In genomic region chr2:45833968-45834344, GRCh38 we compare ENCODE assay signal across 10 cellular contexts.
DNase-seq lines count a peak whose midpoint lies in the region; ATAC-seq, FAIRE-seq and TF ChIP-seq lines count a peak whose summit lies in the region.
"Had no signal": no experiment of that assay in that cellular context is flagged by ENCODE, and none has a peak within 500 bp of the region (broad histone marks: within the 10 kb centered on the region; RNA-seq: fewer than 3 reads in every experiment).

No MANE protein-coding gene starts in this region.

- intact Hi-C loops in HepG2 (cut with micrococcal nuclease; ENCODE audit: unreplicated experiment), result no loop called here

- POLR2A ChIA-PET in HepG2 (lab: Yijun Ruan, JAX), result no interaction called here

- CTCF ChIA-PET in HepG2 (lab: Yijun Ruan, JAX; ENCODE audit: low intra/inter-chr PET ratio, low total read pairs), result no interaction called here
- CTCF ChIA-PET in activated naive CD4-positive, alpha-beta T cell treated with anti-CD3 and anti-CD28 coated beads, Interleukin-2, amount 10 ng/mL, durations not matched to agents 7 days and 5 days (lab: Charles Lee), result interaction anchor here (0.9 to 1.7 kb wide), 3 partner anchors 9 to 200 kb away, joined by 4 to 5 read pairs (median 4); no protein-coding TSS in a partner anchor

- TF ChIP-seq EP300 in HepG2 (IDR thresholded peaks at IDR 0.05; ENCODE audit: low read depth in 2 of 2, low read length in 2 of 2) (no peak), HepG2 (CRISPR knock-in tag; IDR thresholded peaks at IDR 0.05; ENCODE audit: borderline replicate concordance) (no peak)

- no peaks in the 10 kb centered on the region for H3K4me1 ChIP-seq in HepG2 (ENCODE audit: insufficient read depth, low read length)

- H3K79me2 ChIP-seq in HepG2 (ENCODE audit: insufficient read depth, low read length), result no peaks in the 10 kb centered on the region

- peaks cover 55 to 75% (median 73%) of the 10 kb centered on the region in 3 donors for H3K4me1 Mint-ChIP-seq in naive B cell
- H3K4me1 Mint-ChIP-seq in activated naive CD4-positive, alpha-beta T cell treated with anti-CD3 and anti-CD28 coated beads, Interleukin-2, amount 10 ng/mL, durations not matched to agents 7 days and 5 days, result peaks cover 5% of the 10 kb centered on the region

- H3K27ac ChIP-seq in HepG2 (ENCODE audit: extremely low read length, insufficient read depth, low read length), result no peak overlapping the region

- no peak for TF ChIP-seq RAD21 in HepG2 (CRISPR knock-in tag; IDR thresholded peaks at IDR 0.05)

- BruUV-seq in HepG2 (replicated peaks; lab: Mats Ljungman, UMichigan), result no TSS peak

- no peaks in the 10 kb centered on the region for H4K20me1 ChIP-seq in HepG2 (ENCODE audit: insufficient read depth, low read length)

- no peak overlapping the region for H3K9ac ChIP-seq in HepG2 (ENCODE audit: insufficient read depth, low read depth, low read length)

- DNase-seq in KG1 (lab: John Stamatoyannopoulos, UW) (peak; percentile 29), naive B cell (peak; percentile 50), HepG2 (ENCODE audit: low spot score) (no peak), medulla oblongata (ENCODE audit: extremely low spot score) (no peak)
- DNase-seq in activated CD8-positive, alpha-beta memory T cell treated with anti-CD3 and anti-CD28 coated beads for 24 hours, result no peak
- DNase-seq in activated naive CD4-positive, alpha-beta T cell treated with anti-CD3 and anti-CD28 coated beads, Interleukin-2, amount 10 ng/mL, durations not matched to agents 7 days and 5 days, result no peak
- DNase-seq: right cardiac atrium had no signal

- H3K27me3 ChIP-seq in HepG2 (ENCODE audit: control insufficient read depth in 1 of 2, insufficient read depth in 2 of 2, low read length in 2 of 2), result no peaks in the 10 kb centered on the region; a peak in 1 of 5 replicates

- in situ Hi-C loops in HepG2 (cut with HindIII; ENCODE audit: extremely low pct_ligation_motif_present, low pct_unique_long_range_greater_than_20kb), result no loop called here

- WGBS in HepG2 (ENCODE audit: low lambda C conversion rate), result 22% methylated on average over 3 of the region's 3 CpGs

- H3K27ac Mint-ChIP-seq in naive B cell, result peak overlapping the region; percentile 56 to 87 (median 78)
- no peak overlapping the region for H3K27ac Mint-ChIP-seq in activated naive CD4-positive, alpha-beta T cell treated with anti-CD3 and anti-CD28 coated beads, Interleukin-2, amount 10 ng/mL, durations not matched to agents 7 days and 5 days
- H3K27ac Mint-ChIP-seq: stimulated activated naive CD8-positive, alpha-beta T cell treated with anti-CD3 and anti-CD28 coated beads, Interleukin-15, Interleukin-2, amounts not matched to agents 100 ng/mL and 50 ng/mL, for 24 hours had no signal

- H2AFZ ChIP-seq in HepG2 (ENCODE audit: low read length), result no peak overlapping the region

- no peak for TF ChIP-seq POLR2A in HepG2 (IDR thresholded peaks at IDR 0.05; ENCODE audit: insufficient read depth in 1 of 2, low read depth in 2 of 2, low read length in 2 of 2)

- no peaks in the 10 kb centered on the region for H3K36me3 ChIP-seq in HepG2 (replicated peaks in 1 of 2; ENCODE audit: control insufficient read depth in 1 of 2, insufficient read depth in 2 of 2, low read length in 2 of 2)

- H3K9me3 Mint-ChIP-seq in naive B cell, result peaks cover 10 to 23% (median 22%) of the 10 kb centered on the region in 7 donors
- H3K9me3 Mint-ChIP-seq in activated naive CD4-positive, alpha-beta T cell treated with anti-CD3 and anti-CD28 coated beads, Interleukin-2, amount 10 ng/mL, durations not matched to agents 7 days and 5 days, result peaks cover 20% of the 10 kb centered on the region

- peaks cover 16% of the 10 kb centered on the region for H3K9me3 ChIP-seq in HepG2 (ENCODE audit: low read length)

- H3K27me3 Mint-ChIP-seq in naive B cell, result no peaks in the 10 kb centered on the region
- no peaks in the 10 kb centered on the region for H3K27me3 Mint-ChIP-seq in activated naive CD4-positive, alpha-beta T cell treated with anti-CD3 and anti-CD28 coated beads, Interleukin-2, amount 10 ng/mL, durations not matched to agents 7 days and 5 days
- H3K27me3 Mint-ChIP-seq: stimulated activated naive CD8-positive, alpha-beta T cell treated with anti-CD3 and anti-CD28 coated beads, Interleukin-15, Interleukin-2, amounts not matched to agents 100 ng/mL and 50 ng/mL, for 24 hours had no signal

- no peak for FAIRE-seq in HepG2 (lab: Jason Lieb, UNC)

- TF ChIP-seq CTCF in HepG2 (CRISPR knock-in tag; IDR thresholded peaks at IDR 0.05), result no peak

- H3K4me2 ChIP-seq in HepG2 (ENCODE audit: low read depth, low read length), result no peak overlapping the region

- H3K36me3 Mint-ChIP-seq in naive B cell, result peaks cover 10 to 19% of the 10 kb centered on the region in 2 donors
- H3K36me3 Mint-ChIP-seq in activated naive CD4-positive, alpha-beta T cell treated with anti-CD3 and anti-CD28 coated beads, Interleukin-2, amount 10 ng/mL, durations not matched to agents 7 days and 5 days, result peaks cover 6% of the 10 kb centered on the region

- peak overlapping the region in 5 of 8 donors; percentile 0 to 80 (median 63) for H3K4me3 Mint-ChIP-seq in naive B cell
- no peak overlapping the region for H3K4me3 Mint-ChIP-seq in activated naive CD4-positive, alpha-beta T cell treated with anti-CD3 and anti-CD28 coated beads, Interleukin-2, amount 10 ng/mL, durations not matched to agents 7 days and 5 days
- H3K4me3 Mint-ChIP-seq: stimulated activated naive CD8-positive, alpha-beta T cell treated with anti-CD3 and anti-CD28 coated beads, Interleukin-15, Interleukin-2, amounts not matched to agents 100 ng/mL and 50 ng/mL, for 24 hours had no signal

- H3K4me3 ChIP-seq in HepG2 (replicated peaks in 1 of 3; ENCODE audit: insufficient read depth in 1 of 3, low read depth in 2 of 3, low read length in 3 of 3), result no peak overlapping the region

- ATAC-seq in GM18873 (IDR thresholded peaks at IDR 0.05; ENCODE audit: low FRiP score, unreplicated experiment) (peak; percentile 89), HG02623 (IDR thresholded peaks at IDR 0.05; ENCODE audit: unreplicated experiment) (peak; percentile 85), naive B cell (ENCODE audit: low read depth in 2 of 2) (peak; percentile 73 to 74), HepG2 (no peak)

TF ChIP-seq in HepG2, 621 proteins besides CTCF, POLR2A, EP300 and RAD21:
- TF ChIP-seq ZSCAN5A (CRISPR knock-in tag; IDR thresholded peaks at IDR 0.05; ENCODE audit: borderline replicate concordance) (no peak), ZNF484 (CRISPR knock-in tag; IDR thresholded peaks at IDR 0.05; ENCODE audit: borderline replicate concordance, low read depth) (no peak), FOXA1 (IDR thresholded peaks at IDR 0.05) (no peak), FOXA1 (CRISPR knock-in tag; IDR thresholded peaks at IDR 0.05) (no peak), REXO4 (CRISPR knock-in tag; IDR thresholded peaks at IDR 0.05; ENCODE audit: borderline replicate concordance) (no peak), FOXO1 (CRISPR knock-in tag; IDR thresholded peaks at IDR 0.05) (no peak)
- TF ChIP-seq, protein P1, sequence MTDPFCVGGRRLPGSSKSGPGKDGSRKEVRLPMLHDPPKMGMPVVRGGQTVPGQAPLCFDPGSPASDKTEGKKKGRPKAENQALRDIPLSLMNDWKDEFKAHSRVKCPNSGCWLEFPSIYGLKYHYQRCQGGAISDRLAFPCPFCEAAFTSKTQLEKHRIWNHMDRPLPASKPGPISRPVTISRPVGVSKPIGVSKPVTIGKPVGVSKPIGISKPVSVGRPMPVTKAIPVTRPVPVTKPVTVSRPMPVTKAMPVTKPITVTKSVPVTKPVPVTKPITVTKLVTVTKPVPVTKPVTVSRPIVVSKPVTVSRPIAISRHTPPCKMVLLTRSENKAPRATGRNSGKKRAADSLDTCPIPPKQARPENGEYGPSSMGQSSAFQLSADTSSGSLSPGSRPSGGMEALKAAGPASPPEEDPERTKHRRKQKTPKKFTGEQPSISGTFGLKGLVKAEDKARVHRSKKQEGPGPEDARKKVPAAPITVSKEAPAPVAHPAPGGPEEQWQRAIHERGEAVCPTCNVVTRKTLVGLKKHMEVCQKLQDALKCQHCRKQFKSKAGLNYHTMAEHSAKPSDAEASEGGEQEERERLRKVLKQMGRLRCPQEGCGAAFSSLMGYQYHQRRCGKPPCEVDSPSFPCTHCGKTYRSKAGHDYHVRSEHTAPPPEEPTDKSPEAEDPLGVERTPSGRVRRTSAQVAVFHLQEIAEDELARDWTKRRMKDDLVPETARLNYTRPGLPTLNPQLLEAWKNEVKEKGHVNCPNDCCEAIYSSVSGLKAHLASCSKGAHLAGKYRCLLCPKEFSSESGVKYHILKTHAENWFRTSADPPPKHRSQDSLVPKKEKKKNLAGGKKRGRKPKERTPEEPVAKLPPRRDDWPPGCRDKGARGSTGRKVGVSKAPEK (CRISPR knock-in tag; IDR thresholded peaks at IDR 0.05; ENCODE audit: borderline replicate concordance), result no peak

Comparison
In these comparisons a context has a peak if more than half of its experiments do, and no peak if none do; other contexts are left out.
1. DNase-seq: peak in KG1 (single experiment) and naive B cell (single experiment); none in activated CD8-positive, alpha-beta memory T cell treated with anti-CD3 and anti-CD28 coated beads for 24 hours (single experiment), HepG2 (single experiment), activated naive CD4-positive, alpha-beta T cell treated with anti-CD3 and anti-CD28 coated beads, Interleukin-2, amount 10 ng/mL, durations not matched to agents 7 days and 5 days (single experiment) and medulla oblongata (single experiment).